ENCODE assay signal across 10 cellular contexts in genomic region chr4:73864365-73864764, GRCh38. TPM values are rescaled to one million over a fixed set of nuclear protein-coding genes. Genes with fewer than 3 reads are reported as not detected.
DNase-seq lines count a peak whose midpoint lies in the region; ATAC-seq and TF ChIP-seq lines count a peak whose summit lies in the region.
"Had no signal": no experiment of that assay in that cellular context is flagged by ENCODE, and none has a peak within 500 bp of the region (broad histone marks: within the 10 kb centered on the region; RNA-seq: fewer than 3 reads in every experiment).

No MANE protein-coding gene starts in this region.

- H3K4me3 ChIP-seq in BE2C (ENCODE audit: low read depth, low read length) = no peak overlapping the region

- no peaks in the 10 kb centered on the region for H3K9me3 ChIP-seq in BE2C

- peaks cover 16% of the 10 kb centered on the region for H3K27me3 ChIP-seq in BE2C

- H3K4me1 ChIP-seq in BE2C = no peaks in the 10 kb centered on the region

- ATAC-seq in left colon (peak; percentile 30), GM19395 (IDR thresholded peaks at IDR 0.05; ENCODE audit: unreplicated experiment) (no peak)

- TF ChIP-seq CTCF in BE2C (IDR thresholded peaks at IDR 0.05; ENCODE audit: low read depth, low read length) (peak; percentile 22; the same call in 1 of the 2 replicates), GM20000 (IDR thresholded peaks at IDR 0.05; ENCODE audit: extremely low read depth, missing control alignments) (peak; percentile 31)

- DNase-seq in BE2C (no peak), GM20000 (ENCODE audit: low spot score) (peak; percentile 31), SHP77 treated with DMSO at 0.1 percent for 48 hours (lab: John Stamatoyannopoulos, UW) (peak; percentile 7), left colon (peak in 1 of 2 donors; percentile 24), T-helper 9 cell (no peak), anterior cingulate cortex (lab: John Stamatoyannopoulos, UW) (no peak), hypothalamus (lab: John Stamatoyannopoulos, UW) (no peak)
- DNase-seq: stimulated activated CD8-positive, alpha-beta memory T cell treated with anti-CD3 and anti-CD28 coated beads, Interleukin-4, amount 100 ng/mL, for 48 hours had no signal

- intact Hi-C loops in left colon (cut with DNase I, micrococcal nuclease) = no loop called here

- no peaks in the 10 kb centered on the region for H3K36me3 ChIP-seq in BE2C

RNA-seq across cellular contexts. Expression of gene CXCL1, which starts 4.8 kb away (rescaled TPM):
- polyA plus RNA-seq in BE2C (2012; ENCODE audit: insufficient read depth, insufficient read length, low read depth) = not detected
- 10 to 100 TPM in 1 of 2 donors, 1 to 10 TPM in 1; 4.3 to 22.3 TPM for total RNA-seq in left colon
- total RNA-seq: T-helper 1 cell treated with Interleukin-12 subunit alpha and Interleukin-12 subunit beta and Interleukin-4 antibody, amounts not matched to agents 30 ng/mL and 1 ng/mL, for 36 hours had no signal

RNA-seq across cellular contexts. Expression of gene PF4V1, which starts 11.3 kb away (rescaled TPM):
- polyA plus RNA-seq in BE2C (2012; ENCODE audit: insufficient read depth, insufficient read length, low read depth) = not detected
- total RNA-seq in left colon = not detected
- total RNA-seq: T-helper 1 cell treated with Interleukin-12 subunit alpha and Interleukin-12 subunit beta and Interleukin-4 antibody, amounts not matched to agents 30 ng/mL and 1 ng/mL, for 36 hours had no signal

RNA-seq across cellular contexts. Expression of gene CXCL6, which starts 27.9 kb away (rescaled TPM):
- polyA plus RNA-seq in BE2C (2012; ENCODE audit: insufficient read depth, insufficient read length, low read depth) = not detected
- total RNA-seq in left colon = under 1 TPM in 1 of 2 donors, not detected in 1; 0.55 TPM
- total RNA-seq: T-helper 1 cell treated with Interleukin-12 subunit alpha and Interleukin-12 subunit beta and Interleukin-4 antibody, amounts not matched to agents 30 ng/mL and 1 ng/mL, for 36 hours had no signal

Comparison
In these comparisons a context has a peak if more than half of its experiments do, and no peak if none do; other contexts are left out.
1. DNase-seq: peak in GM20000 (single experiment) and SHP77 treated with DMSO at 0.1 percent for 48 hours (single experiment); none in BE2C (single experiment), T-helper 9 cell (single experiment), anterior cingulate cortex (0 of 58) and hypothalamus (0 of 51).